In genomic region chr11:93740802-93741093, GRCh38 we compare ENCODE assay signal across 9 cellular contexts. TPM values are rescaled to one million over a fixed set of nuclear protein-coding genes. Genes with fewer than 3 reads are reported as not detected.
DNase-seq lines count a peak whose midpoint lies in the region; ATAC-seq, FAIRE-seq and TF ChIP-seq lines count a peak whose summit lies in the region.
"Had no signal": no experiment of that assay in that cellular context is flagged by ENCODE, and none has a peak within 500 bp of the region (broad histone marks: within the 10 kb centered on the region; RNA-seq: fewer than 3 reads in every experiment).

No MANE protein-coding gene starts in this region.

- no peak for FAIRE-seq in RCC 7860 (lab: Jason Lieb, UNC)
- FAIRE-seq: frontal cortex had no signal

- H3K27me3 Mint-ChIP-seq in Caco-2 (ENCODE audit: insufficient read depth, unreplicated experiment) (no peaks in the 10 kb centered on the region), osteocyte (ENCODE audit: unreplicated experiment) (no peaks in the 10 kb centered on the region)

- CTCF ChIA-PET in Caco-2 (lab: Charles Lee): interaction anchor here (0.6 to 3.6 kb wide), 2 partner anchors 43 to 170 kb away, joined by 3 to 57 read pairs; partner anchors contain the start of gene MED17

- peak; percentile 25 for ATAC-seq in GM21381 (IDR thresholded peaks at IDR 0.05; ENCODE audit: unreplicated experiment)
- ATAC-seq in foreskin keratinocyte: peak; percentile 36

- peak; percentile 78 to 84 for DNase-seq in Caco-2
- DNase-seq in HUDEP-2 (lab: John Stamatoyannopoulos, UW; ENCODE audit: unreplicated experiment in 76 of 76): peak in 55 of 76 experiments; percentile 10 to 63 (median 39)
- DNase-seq in RCC 7860 (ENCODE audit: low spot score): peak; percentile 41
- peak; percentile 52 for DNase-seq in activated gamma-delta T cell treated with Interleukin-2 at 50 U/mL for 16 hours
- DNase-seq in foreskin keratinocyte: no peak
- no peak for DNase-seq in osteocyte (ENCODE audit: extremely low spot score, unreplicated experiment)
- DNase-seq in transverse colon: peak; percentile 64

- H3K27ac Mint-ChIP-seq in Caco-2 (ENCODE audit: unreplicated experiment) (peak overlapping the region; percentile 98), osteocyte (ENCODE audit: unreplicated experiment) (peak overlapping the region; percentile 99)

- H3K27ac ChIP-seq in foreskin keratinocyte: peak overlapping the region; percentile 92
- H3K27ac ChIP-seq in transverse colon: peak overlapping the region; percentile 93 to 98 (median 94)

- H3K36me3 Mint-ChIP-seq in Caco-2 (ENCODE audit: insufficient read depth, unreplicated experiment) (peaks cover 67% of the 10 kb centered on the region), osteocyte (ENCODE audit: unreplicated experiment) (peaks cover 37% of the 10 kb centered on the region)

- intact Hi-C loops in Caco-2 (cut with micrococcal nuclease; ENCODE audit: unreplicated experiment) (loop anchor here (1.0 to 2.0 kb wide), 3 partner anchors 30 to 754 kb away; partner anchors contain the start of gene MED17), transverse colon (cut with DNase I; ENCODE audit: low total_unique reads) (no loop called here)

- H3K27me3 ChIP-seq in Caco-2 (replicated peaks; ENCODE audit: control insufficient read depth, insufficient read depth, low read length): no peaks in the 10 kb centered on the region
- H3K27me3 ChIP-seq in foreskin keratinocyte: no peaks in the 10 kb centered on the region
- H3K27me3 ChIP-seq in transverse colon: no peaks in the 10 kb centered on the region

- H3K4me1 Mint-ChIP-seq in Caco-2 (ENCODE audit: low read depth, unreplicated experiment): peaks cover 59% of the 10 kb centered on the region
- H3K4me1 Mint-ChIP-seq in osteocyte (ENCODE audit: unreplicated experiment): peaks cover 56% of the 10 kb centered on the region

- no TSS peak for BruUV-seq in Caco-2 (replicated peaks; lab: Mats Ljungman, UMichigan)

- no peaks in the 10 kb centered on the region for H3K9me3 Mint-ChIP-seq in Caco-2 (ENCODE audit: unreplicated experiment)
- no peaks in the 10 kb centered on the region for H3K9me3 Mint-ChIP-seq in osteocyte (ENCODE audit: unreplicated experiment)

- H3K4me3 ChIP-seq in Caco-2 (ENCODE audit: low read depth, low read length): peak overlapping the region; percentile 74
- peak overlapping the region; percentile 67 to 80 (median 69) for H3K4me3 ChIP-seq in transverse colon

- H3K4me3 Mint-ChIP-seq in Caco-2 (ENCODE audit: unreplicated experiment) (peak overlapping the region; percentile 89), osteocyte (ENCODE audit: unreplicated experiment) (peak overlapping the region; percentile 99)

- H3K9me3 ChIP-seq in Caco-2 (no peaks in the 10 kb centered on the region), transverse colon (no peaks in the 10 kb centered on the region)

- H3K4me1 ChIP-seq in Caco-2 (peaks cover 51% of the 10 kb centered on the region), foreskin keratinocyte (peaks cover 26% of the 10 kb centered on the region), transverse colon (peaks cover 21 to 74% (median 45%) of the 10 kb centered on the region in 4 donors)

- peaks cover 13% of the 10 kb centered on the region for H3K36me3 ChIP-seq in Caco-2 (ENCODE audit: control insufficient read depth, insufficient read depth, low read length)
- peaks cover 0 to 27% (median 8%) of the 10 kb centered on the region in 4 donors for H3K36me3 ChIP-seq in transverse colon

- no peak for TF ChIP-seq POLR2A in transverse colon (IDR thresholded peaks at IDR 0.05)

- no peak for TF ChIP-seq EP300 in transverse colon (IDR thresholded peaks at IDR 0.05; ENCODE audit: low read depth)

- WGBS in transverse colon (ENCODE audit: low coverage in 1 of 2), 2 donors: 0 to 2% methylated on average over 6 to 18 of the region's 18 CpGs

- TF ChIP-seq CTCF in Caco-2 (IDR thresholded peaks at IDR 0.05; ENCODE audit: insufficient read depth in 1 of 2, low read depth in 1 of 2, low read length in 1 of 2, severe bottlenecking in 1 of 2, unreplicated experiment in 1 of 2): no peak
- no peak for TF ChIP-seq CTCF in foreskin keratinocyte (conservative IDR thresholded peaks at IDR 0.05)
- TF ChIP-seq CTCF in osteocyte (IDR thresholded peaks at IDR 0.05): no peak
- no peak for TF ChIP-seq CTCF in transverse colon (IDR thresholded peaks at IDR 0.05)

- in situ Hi-C loops in transverse colon (cut with MboI; ENCODE audit: low pct_ligation_motif_present in 1 of 4, low pct_unique_long_range_greater_than_20kb in 1 of 4, low sequenced_read_pairs in 3 of 4): loop anchor here in 2 of 4 donors (25.0 kb wide), 1 partner anchor 747 kb away; the partner anchor contains the start of genes ANKRD49 (in 2 of the 2) and MRE11 (in 2 of the 2)

- POLR2A ChIA-PET in Caco-2 (lab: Charles Lee): interaction anchor here (0.7 to 3.9 kb wide), 7 partner anchors 8 to 199 kb away, joined by 3 to 130 read pairs (median 9); partner anchors contain the start of genes CEP295 and MED17

RNA-seq across cellular contexts. Expression of gene TAF1D, which starts 0.5 kb away (rescaled TPM):
- total RNA-seq in Caco-2 (2022): 354 and 376 TPM in 2 replicates
- total RNA-seq in foreskin keratinocyte: 142 and 148 TPM in 2 replicates
- polyA plus RNA-seq in foreskin keratinocyte: 115 and 131 TPM in 2 replicates
- 82.6 and 84.2 TPM in 2 replicates for total RNA-seq in osteocyte
- 100 to 1,000 TPM; 105 to 444 (median 166) TPM for total RNA-seq in transverse colon

RNA-seq across cellular contexts. Expression of gene C11orf54, which starts 0.7 kb away (rescaled TPM):
- total RNA-seq in Caco-2 (2022) (20.7 and 21.5 TPM in 2 replicates), foreskin keratinocyte (4.4 and 5.7 TPM in 2 replicates), osteocyte (23.5 and 25.2 TPM in 2 replicates), transverse colon (100 to 1,000 TPM in 2 of 4 donors, 10 to 100 TPM in 2; 33.3 to 160 (median 105) TPM)
- 2.7 and 3.0 TPM in 2 replicates for polyA plus RNA-seq in foreskin keratinocyte

RNA-seq across cellular contexts. Expression of gene MED17, which starts 43.3 kb away (rescaled TPM):
- total RNA-seq in Caco-2 (2022): 54.0 and 63.5 TPM in 2 replicates
- total RNA-seq in foreskin keratinocyte: 29.0 and 29.3 TPM in 2 replicates
- 13.9 and 16.6 TPM in 2 replicates for polyA plus RNA-seq in foreskin keratinocyte
- total RNA-seq in osteocyte: 30.9 and 37.8 TPM in 2 replicates
- 10 to 100 TPM; 17.1 to 29.1 (median 25.1) TPM for total RNA-seq in transverse colon

Comparison
In these comparisons a context has a peak if more than half of its experiments do, and no peak if none do; other contexts are left out.
1. DNase-seq: peak in Caco-2 (2 of 2), HUDEP-2 (55 of 76), RCC 7860 (single experiment), activated gamma-delta T cell treated with Interleukin-2 at 50 U/mL for 16 hours (single experiment) and transverse colon (single experiment); none in foreskin keratinocyte (0 of 2) and osteocyte (single experiment).